In genomic region chr9:93826905-93827544, GRCh38 we compare ENCODE assay signal across 14 cellular contexts.
DNase-seq lines count a peak whose midpoint lies in the region; ATAC-seq and TF ChIP-seq lines count a peak whose summit lies in the region.
"Had no signal": no experiment of that assay in that cellular context is flagged by ENCODE, and none has a peak within 500 bp of the region (broad histone marks: within the 10 kb centered on the region; RNA-seq: fewer than 3 reads in every experiment).

No MANE protein-coding gene starts in this region.

- no peak overlapping the region for H3K27ac ChIP-seq in HUES64 (ENCODE audit: low read depth, low read length)
- H3K27ac ChIP-seq in dorsolateral prefrontal cortex, result no peak overlapping the region
- H3K27ac ChIP-seq in naive thymus-derived CD4-positive, alpha-beta T cell (ENCODE audit: low read depth, low read length), result no peak overlapping the region
- H3K27ac ChIP-seq in prostate gland, result no peak overlapping the region

- DNase-seq in dorsolateral prefrontal cortex, result no peak
- peak in 1 of 9 donors; percentile 3 for DNase-seq in naive thymus-derived CD4-positive, alpha-beta T cell
- no peak for DNase-seq in retina
- no peak for DNase-seq in kidney tubule cell (ENCODE audit: low spot score)
- DNase-seq in prostate gland (ENCODE audit: low spot score), result no peak
- DNase-seq in SIG-M5 (lab: John Stamatoyannopoulos, UW), result no peak
- DNase-seq: amniotic stem cell; effector CD8-positive, alpha-beta T cell; GF-D8 had no signal

- H3K4me1 ChIP-seq in ES-I3 (ENCODE audit: insufficient read depth, low read length) (no peaks in the 10 kb centered on the region), HUES64 (ENCODE audit: insufficient read depth, low read length) (peaks cover 10% of the 10 kb centered on the region; the same call in 1 of the 2 replicates), prostate gland (replicated peaks) (peaks cover 2% of the 10 kb centered on the region)
- H3K4me1 ChIP-seq in naive thymus-derived CD4-positive, alpha-beta T cell (ENCODE audit: control insufficient read depth in 2 of 2, insufficient read depth in 2 of 2, low read length in 2 of 2), result no peaks in the 10 kb centered on the region

- TF ChIP-seq CTCF in dorsolateral prefrontal cortex (IDR thresholded peaks at IDR 0.05 in 54 of 56, conservative IDR thresholded peaks at IDR 0.05 in 2 of 56; ENCODE audit: low read depth in 1 of 56, partially characterized antibody in 56 of 56) (no peak), prostate gland (IDR thresholded peaks at IDR 0.05) (no peak)

- peaks cover 3 to 15% (median 12%) of the 10 kb centered on the region in 7 donors for H3K4me1 Mint-ChIP-seq in naive thymus-derived CD4-positive, alpha-beta T cell

- intact Hi-C loops in dorsolateral prefrontal cortex (cut with DNase I), result no loop called here
- intact Hi-C loops in naive thymus-derived CD4-positive, alpha-beta T cell (cut with micrococcal nuclease), result loop anchor here (1.0 to 2.0 kb wide), 2 partner anchors 136 to 386 kb away; no protein-coding TSS in a partner anchor
- intact Hi-C loops in prostate gland (cut with DNase I), result no loop called here

- peaks cover 6% of the 10 kb centered on the region; the same call in 1 of the 2 replicates for H3K9me3 ChIP-seq in ES-I3 (ENCODE audit: control insufficient read depth, insufficient read depth, low read length)
- 0 out of 2 replicates have a peak, but pooled peaks cover 8% of the 10 kb centered on the region for H3K9me3 ChIP-seq in HUES64 (ENCODE audit: insufficient read depth, low read depth, low read length)
- H3K9me3 ChIP-seq in naive thymus-derived CD4-positive, alpha-beta T cell (ENCODE audit: control insufficient read depth in 2 of 3, low read length in 3 of 3), result no peaks in the 10 kb centered on the region
- H3K9me3 ChIP-seq in prostate gland, result no peaks in the 10 kb centered on the region

- POLR2A ChIA-PET in naive thymus-derived CD4-positive, alpha-beta T cell (lab: Charles Lee), result no interaction called here

- H3K9ac ChIP-seq in ES-I3 (ENCODE audit: low read depth, low read length), result peak overlapping the region; percentile 66; the same call in 1 of the 2 replicates
- no peak overlapping the region for H3K9ac ChIP-seq in HUES64 (ENCODE audit: low read depth, low read length)

- peak overlapping the region; percentile 51 for H3K4me3 ChIP-seq in HUES64 (ENCODE audit: low read length)
- peak overlapping the region in 39 of 59 donors; percentile 33 to 72 (median 57) for H3K4me3 ChIP-seq in dorsolateral prefrontal cortex
- no peak overlapping the region for H3K4me3 ChIP-seq in naive thymus-derived CD4-positive, alpha-beta T cell (ENCODE audit: low read length)
- no peak overlapping the region for H3K4me3 ChIP-seq in prostate gland
- H3K4me3 ChIP-seq: lung had no signal

- ATAC-seq in naive thymus-derived CD4-positive, alpha-beta T cell, result peak; percentile 8

- peaks cover 0 to 5% (median 0%) of the 10 kb centered on the region in 5 donors for H3K36me3 Mint-ChIP-seq in naive thymus-derived CD4-positive, alpha-beta T cell
- H3K36me3 Mint-ChIP-seq: CD14-positive monocyte had no signal

- peak overlapping the region in 8 of 10 donors; percentile 36 to 72 (median 43) for H3K4me3 Mint-ChIP-seq in naive thymus-derived CD4-positive, alpha-beta T cell
- H3K4me3 Mint-ChIP-seq: T-helper 2 cell treated with Interferon-gamma antibody and Interleukin-4, amounts not matched to agents 5 μg/mL and 100 μg/mL, for 36 hours had no signal

- no peak for TF ChIP-seq POLR2A in prostate gland (IDR thresholded peaks at IDR 0.05)

- peaks cover 0 to 4% (median under 1%) of the 10 kb centered on the region in 11 donors for H3K9me3 Mint-ChIP-seq in naive thymus-derived CD4-positive, alpha-beta T cell
- H3K9me3 Mint-ChIP-seq: T-helper 2 cell treated with Interferon-gamma antibody and Interleukin-4, amounts not matched to agents 5 μg/mL and 100 μg/mL, for 36 hours had no signal

- 62% methylated on average over 19 of the region's 20 CpGs for WGBS in HUES64
- 59% methylated on average over 20 of the region's 20 CpGs for WGBS in prostate gland

- CTCF ChIA-PET in naive thymus-derived CD4-positive, alpha-beta T cell (lab: Charles Lee), result interaction anchor here (2.5 kb wide), 1 partner anchor 136 kb away, joined by 10 read pairs; no protein-coding TSS in a partner anchor

- peaks cover 35 to 65% (median 53%) of the 10 kb centered on the region in 5 donors for H3K27me3 Mint-ChIP-seq in naive thymus-derived CD4-positive, alpha-beta T cell

- H3K36me3 ChIP-seq in ES-I3 (ENCODE audit: insufficient read depth, low read length) (no peaks in the 10 kb centered on the region), HUES64 (ENCODE audit: insufficient read depth, low read length) (no peaks in the 10 kb centered on the region), prostate gland (no peaks in the 10 kb centered on the region)
- H3K36me3 ChIP-seq in naive thymus-derived CD4-positive, alpha-beta T cell (ENCODE audit: control insufficient read depth in 2 of 3, insufficient read depth in 3 of 3, low read length in 3 of 3), result no peaks in the 10 kb centered on the region

- peaks cover 21% of the 10 kb centered on the region for H3K27me3 ChIP-seq in HUES64 (ENCODE audit: insufficient read depth, low read length)
- peaks cover 0 to 50% (median 13%) of the 10 kb centered on the region in 45 donors for H3K27me3 ChIP-seq in dorsolateral prefrontal cortex
- peaks cover 0 to 4% of the 10 kb centered on the region in 2 donors for H3K27me3 ChIP-seq in naive thymus-derived CD4-positive, alpha-beta T cell (ENCODE audit: control insufficient read depth in 2 of 2, insufficient read depth in 2 of 2, low read length in 2 of 2)
- H3K27me3 ChIP-seq in prostate gland (replicated peaks; ENCODE audit: insufficient read depth), result no peaks in the 10 kb centered on the region

- H3K27ac Mint-ChIP-seq in naive thymus-derived CD4-positive, alpha-beta T cell, result no peak overlapping the region
- H3K27ac Mint-ChIP-seq: CD14-positive monocyte; T-helper 2 cell treated with Interferon-gamma antibody and Interleukin-4, amounts not matched to agents 5 μg/mL and 100 μg/mL, for 36 hours had no signal

Comparison
In these comparisons a context has a peak if more than half of its experiments do, and no peak if none do; other contexts are left out.
1. H3K4me3 ChIP-seq: peak in HUES64 (single experiment) and dorsolateral prefrontal cortex (39 of 59); none in naive thymus-derived CD4-positive, alpha-beta T cell (single experiment) and prostate gland (0 of 2).
2. intact Hi-C loops: an anchor here in naive thymus-derived CD4-positive, alpha-beta T cell (1.0 to 2.0 kb wide); none called in dorsolateral prefrontal cortex and prostate gland.